In the genomic region with DNA sequence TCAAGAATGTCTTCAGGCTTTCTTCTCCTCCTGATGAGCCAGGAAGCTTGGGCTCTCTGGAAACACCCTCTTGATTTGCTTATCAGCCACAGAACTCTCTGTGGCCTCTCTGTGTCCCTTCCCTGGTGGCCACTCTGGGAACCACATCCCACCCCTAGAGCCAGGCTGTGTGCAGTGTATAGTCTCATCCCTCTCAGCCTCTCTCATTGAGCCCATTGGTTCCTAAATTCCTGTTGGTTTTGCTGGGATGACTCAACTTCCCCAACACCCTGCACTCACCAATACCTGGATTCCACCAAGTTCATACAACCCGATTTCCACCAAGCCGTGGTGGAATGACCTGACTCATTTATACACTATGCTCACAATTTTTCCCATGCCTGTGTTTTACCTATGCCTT, we compare ENCODE assay signal across 12 cellular contexts. TPM values are rescaled to one million over a fixed set of nuclear protein-coding genes. Genes with fewer than 3 reads are reported as not detected.
A peak's percentile ranks its signal among the peaks of the same experiment; 100 is the strongest.
DNase-seq lines count a peak whose midpoint lies in the region; ATAC-seq, FAIRE-seq and TF ChIP-seq lines count a peak whose summit lies in the region.
"Had no signal": no experiment of that assay in that cellular context is flagged by ENCODE, and none has a peak within 500 bp of the region (broad histone marks: within the 10 kb centered on the region; RNA-seq: fewer than 3 reads in every experiment).

No MANE protein-coding gene starts in this region.

- no peak overlapping the region for H3K27ac Mint-ChIP-seq in stimulated activated naive CD8-positive, alpha-beta T cell treated with anti-CD3 and anti-CD28 coated beads, Interleukin-15, amount 100 ng/mL, for 72 hours
- H3K27ac Mint-ChIP-seq in activated naive CD4-positive, alpha-beta T cell treated with anti-CD3 and anti-CD28 coated beads, Interleukin-2, amount 10 ng/mL, durations not matched to agents 7 days and 5 days, result no peak overlapping the region

- H3K27ac ChIP-seq in esophagus muscularis mucosa (replicated peaks in 1 of 4), result peak overlapping the region; percentile 53 to 96 (median 78)
- H3K27ac ChIP-seq: HL-60, SK-N-MC had no signal

- peaks cover 0 to 58% (median 53%) of the 10 kb centered on the region in 4 donors for H3K4me1 ChIP-seq in esophagus muscularis mucosa

- H3K36me3 ChIP-seq in esophagus muscularis mucosa, result peaks cover 0 to 25% (median 9%) of the 10 kb centered on the region in 4 donors

- intact Hi-C loops in esophagus muscularis mucosa (cut with DNase I), result no loop called here

- peak; percentile 26 for DNase-seq in activated CD4-positive, alpha-beta T cell treated with anti-CD3 and anti-CD28 coated beads for 48 hours
- no peak for DNase-seq in activated CD4-positive, alpha-beta T cell treated with anti-CD3 and anti-CD28 coated beads, Interleukin-2, amount 50 U/mL, for 4 hours
- DNase-seq in RCC 7860 (ENCODE audit: low spot score) (peak; percentile 54), esophagus muscularis mucosa (ENCODE audit: extremely low spot score) (no peak), superior temporal gyrus (ENCODE audit: extremely low spot score) (no peak)
- no peak for DNase-seq in stimulated activated naive CD8-positive, alpha-beta T cell treated with anti-CD3 and anti-CD28 coated beads, Interleukin-15, amount 100 ng/mL, for 72 hours
- no peak for DNase-seq in activated naive CD4-positive, alpha-beta T cell treated with anti-CD3 and anti-CD28 coated beads, Interleukin-2, amount 10 ng/mL, durations not matched to agents 7 days and 5 days
- DNase-seq: NCI-H2107; stimulated activated CD4-positive, alpha-beta T cell treated with anti-CD3 and anti-CD28 coated beads, Interleukin-4, amount 100 ng/mL, for 24 hours had no signal

- no peak for FAIRE-seq in RCC 7860 (lab: Jason Lieb, UNC)

- H3K27me3 ChIP-seq in esophagus muscularis mucosa, result no peaks in the 10 kb centered on the region

- H3K36me3 Mint-ChIP-seq in activated naive CD4-positive, alpha-beta T cell treated with anti-CD3 and anti-CD28 coated beads, Interleukin-2, amount 10 ng/mL, durations not matched to agents 7 days and 5 days, result no peaks in the 10 kb centered on the region

- no peak for TF ChIP-seq EP300 in esophagus muscularis mucosa (IDR thresholded peaks at IDR 0.05)

- no peaks in the 10 kb centered on the region for H3K9me3 Mint-ChIP-seq in stimulated activated naive CD8-positive, alpha-beta T cell treated with anti-CD3 and anti-CD28 coated beads, Interleukin-15, amount 100 ng/mL, for 72 hours
- H3K9me3 Mint-ChIP-seq in activated naive CD4-positive, alpha-beta T cell treated with anti-CD3 and anti-CD28 coated beads, Interleukin-2, amount 10 ng/mL, durations not matched to agents 7 days and 5 days, result no peaks in the 10 kb centered on the region

- peaks cover 7% of the 10 kb centered on the region for H3K4me1 Mint-ChIP-seq in stimulated activated naive CD8-positive, alpha-beta T cell treated with anti-CD3 and anti-CD28 coated beads, Interleukin-15, amount 100 ng/mL, for 72 hours
- no peaks in the 10 kb centered on the region for H3K4me1 Mint-ChIP-seq in activated naive CD4-positive, alpha-beta T cell treated with anti-CD3 and anti-CD28 coated beads, Interleukin-2, amount 10 ng/mL, durations not matched to agents 7 days and 5 days

- no peak for TF ChIP-seq POLR2A in esophagus muscularis mucosa (IDR thresholded peaks at IDR 0.05; ENCODE audit: low read depth)

- CTCF ChIA-PET in activated naive CD4-positive, alpha-beta T cell treated with anti-CD3 and anti-CD28 coated beads, Interleukin-2, amount 10 ng/mL, durations not matched to agents 7 days and 5 days (lab: Charles Lee), result interaction anchor here (1.1 kb wide), 1 partner anchor 10 kb away, joined by 3 read pairs; no protein-coding TSS in a partner anchor

- peak overlapping the region in 2 of 4 donors; percentile 38 to 75 for H3K4me3 ChIP-seq in esophagus muscularis mucosa
- H3K4me3 ChIP-seq: SK-N-MC had no signal

- H3K9me3 ChIP-seq in esophagus muscularis mucosa, result no peaks in the 10 kb centered on the region

- H3K27me3 Mint-ChIP-seq in stimulated activated naive CD8-positive, alpha-beta T cell treated with anti-CD3 and anti-CD28 coated beads, Interleukin-15, amount 100 ng/mL, for 72 hours, result peaks cover 38% of the 10 kb centered on the region
- peaks cover 38% of the 10 kb centered on the region for H3K27me3 Mint-ChIP-seq in activated naive CD4-positive, alpha-beta T cell treated with anti-CD3 and anti-CD28 coated beads, Interleukin-2, amount 10 ng/mL, durations not matched to agents 7 days and 5 days

- no peak overlapping the region for H3K4me3 Mint-ChIP-seq in stimulated activated naive CD8-positive, alpha-beta T cell treated with anti-CD3 and anti-CD28 coated beads, Interleukin-15, amount 100 ng/mL, for 72 hours
- no peak overlapping the region for H3K4me3 Mint-ChIP-seq in activated naive CD4-positive, alpha-beta T cell treated with anti-CD3 and anti-CD28 coated beads, Interleukin-2, amount 10 ng/mL, durations not matched to agents 7 days and 5 days

- peak; percentile 50 for ATAC-seq in stimulated activated naive CD8-positive, alpha-beta T cell treated with anti-CD3 and anti-CD28 coated beads, Interleukin-15, amount 100 ng/mL, for 72 hours
- ATAC-seq in GM21576 (IDR thresholded peaks at IDR 0.05; ENCODE audit: unreplicated experiment), result no peak

- WGBS in esophagus muscularis mucosa, result 86% methylated on average over 2 of the region's 2 CpGs

- peak in 2 of 3 experiments; percentile 19 to 38 for TF ChIP-seq CTCF in esophagus muscularis mucosa (IDR thresholded peaks at IDR 0.05)

RNA-seq across cellular contexts. Expression of gene IRAG1, which starts 5.2 kb away (rescaled TPM):
- total RNA-seq in esophagus muscularis mucosa, result 100 to 1,000 TPM; 205 to 338 (median 276) TPM

Comparison
In these comparisons a context has a peak if more than half of its experiments do, and no peak if none do; other contexts are left out.
1. DNase-seq: peak in activated CD4-positive, alpha-beta T cell treated with anti-CD3 and anti-CD28 coated beads for 48 hours (single experiment) and RCC 7860 (single experiment); none in activated CD4-positive, alpha-beta T cell treated with anti-CD3 and anti-CD28 coated beads, Interleukin-2, amount 50 U/mL, for 4 hours (0 of 2), esophagus muscularis mucosa (single experiment), stimulated activated naive CD8-positive, alpha-beta T cell treated with anti-CD3 and anti-CD28 coated beads, Interleukin-15, amount 100 ng/mL, for 72 hours (0 of 2), superior temporal gyrus (single experiment) and activated naive CD4-positive, alpha-beta T cell treated with anti-CD3 and anti-CD28 coated beads, Interleukin-2, amount 10 ng/mL, durations not matched to agents 7 days and 5 days (single experiment).